Comparison of ENCODE assay signal across 39 cellular contexts in genomic region chr21:38726482-38726881, GRCh38.
"Had no signal": no experiment of that assay in that cellular context is flagged by ENCODE, and none has a peak within 500 bp of the region (broad histone marks: within the 10 kb centered on the region; RNA-seq: fewer than 3 reads in every experiment).

No MANE protein-coding gene starts in this region.

- FAIRE-seq: astrocyte, bronchial epithelial cell, colon had no signal

- ATAC-seq: activated naive CD4-positive, alpha-beta T cell treated with anti-CD3 and anti-CD28 coated beads, Interleukin-2, amount 50 U/mL, for 72 hours; activated naive CD8-positive, alpha-beta T cell treated with anti-CD3 and anti-CD28 coated beads, Interleukin-2, amount 50 U/mL, for 24 hours; activated T-cell treated with anti-CD3 and anti-CD28 coated beads, Interleukin-2, amount 50 U/mL, for 4 hours; activated T-cell treated with anti-CD3 and anti-CD28 coated beads, Interleukin-2, amount 50 U/mL, for 72 hours; activated T-helper 17 cell treated with anti-CD3 and anti-CD28 coated beads, Interleukin-2, amount 50 U/mL, for 72 hours; body of pancreas had no signal

- H3K36me3 ChIP-seq: adrenal gland, ascending aorta, brain microvascular endothelial cell, breast epithelium, cardiac muscle cell had no signal

- DNase-seq: activated effector memory CD4-positive, alpha-beta T cell treated with anti-CD3 and anti-CD28 coated beads, Interleukin-2, amount 50 U/mL, for 16 hours; activated effector memory CD4-positive, alpha-beta T cell treated with Interleukin-2 at 50 U/mL for 16 hours; activated gamma-delta T cell; activated gamma-delta T cell treated with Interleukin-2 at 50 U/mL for 16 hours; activated naive CD4-positive, alpha-beta T cell; activated naive CD4-positive, alpha-beta T cell treated with anti-CD3 and anti-CD28 coated beads for 36 hours; activated naive CD4-positive, alpha-beta T cell treated with anti-CD3 and anti-CD28 coated beads, Interleukin-2, amount 10 ng/mL, durations not matched to agents 7 days and 5 days; activated naive CD4-positive, alpha-beta T cell treated with anti-CD3 and anti-CD28 coated beads, Interleukin-2, amount 50 U/mL, for 16 hours; activated naive CD4-positive, alpha-beta T cell treated with Interleukin-2 at 50 U/mL for 16 hours; activated naive CD8-positive, alpha-beta T cell treated with anti-CD3 and anti-CD28 coated beads for 36 hours; activated naive CD8-positive, alpha-beta T cell treated with anti-CD3 and anti-CD28 coated beads, Interleukin-2, amount 10 ng/mL, durations not matched to agents 7 days and 5 days; activated naive CD8-positive, alpha-beta T cell treated with anti-CD3 and anti-CD28 coated beads, Interleukin-2, amount 50 U/mL, for 24 hours; activated T-cell treated with anti-CD3 and anti-CD28 coated beads, Interleukin-2, amount 50 U/mL, for 4 hours; activated T-cell treated with anti-CD3 and anti-CD28 coated beads, Interleukin-2, amount 50 U/mL, for 48 hours; activated T-cell treated with anti-CD3 and anti-CD28 coated beads, Interleukin-2, amount 50 U/mL, for 72 hours; adrenal gland; amniotic stem cell; amygdala; anterior cingulate cortex; aorta; body of pancreas; brain microvascular endothelial cell; caudate nucleus; central memory CD4-positive, alpha-beta T cell; cerebellar nuclear complex had no signal

- H3K4me3 ChIP-seq: adrenal gland, ascending aorta, body of pancreas, breast epithelium, cardiac muscle cell had no signal

- H3K36me3 Mint-ChIP-seq: activated naive CD4-positive, alpha-beta T cell treated with anti-CD3 and anti-CD28 coated beads, Interleukin-2, amount 10 ng/mL, durations not matched to agents 7 days and 5 days; activated naive CD8-positive, alpha-beta T cell treated with anti-CD3 and anti-CD28 coated beads, Interleukin-2, amount 10 ng/mL, durations not matched to agents 7 days and 5 days; brain had no signal

- H3K4me1 Mint-ChIP-seq: activated naive CD4-positive, alpha-beta T cell treated with anti-CD3 and anti-CD28 coated beads, Interleukin-2, amount 10 ng/mL, durations not matched to agents 7 days and 5 days; activated naive CD4-positive, alpha-beta T cell treated with anti-CD3 and anti-CD28 coated beads, Interleukin-2, amount 50 U/mL, for 24 hours; activated naive CD8-positive, alpha-beta T cell treated with anti-CD3 and anti-CD28 coated beads for 36 hours; activated naive CD8-positive, alpha-beta T cell treated with anti-CD3 and anti-CD28 coated beads, Interleukin-2, amount 10 ng/mL, durations not matched to agents 7 days and 5 days; activated T-helper 17 cell treated with anti-CD3 and anti-CD28 coated beads, Interleukin-2, amount 50 U/mL, for 72 hours; central memory CD8-positive, alpha-beta T cell had no signal

- H3K27me3 ChIP-seq: adrenal gland, ascending aorta, body of pancreas, brain microvascular endothelial cell, breast epithelium, cardiac muscle cell had no signal

- H3K27ac Mint-ChIP-seq: activated naive CD4-positive, alpha-beta T cell treated with anti-CD3 and anti-CD28 coated beads for 36 hours; activated naive CD4-positive, alpha-beta T cell treated with anti-CD3 and anti-CD28 coated beads, Interleukin-2, amount 10 ng/mL, durations not matched to agents 7 days and 5 days; activated naive CD4-positive, alpha-beta T cell treated with anti-CD3 and anti-CD28 coated beads, Interleukin-2, amount 50 U/mL, for 24 hours; activated naive CD4-positive, alpha-beta T cell treated with anti-CD3 and anti-CD28 coated beads, Interleukin-2, amount 50 U/mL, for 72 hours; activated naive CD8-positive, alpha-beta T cell; activated naive CD8-positive, alpha-beta T cell treated with anti-CD3 and anti-CD28 coated beads for 36 hours; activated naive CD8-positive, alpha-beta T cell treated with anti-CD3 and anti-CD28 coated beads, Interleukin-2, amount 10 ng/mL, durations not matched to agents 7 days and 5 days; activated naive CD8-positive, alpha-beta T cell treated with anti-CD3 and anti-CD28 coated beads, Interleukin-2, amount 50 U/mL, for 24 hours; activated T-cell treated with anti-CD3 and anti-CD28 coated beads, Interleukin-2, amount 50 U/mL, for 72 hours; activated T-helper 1 cell treated with anti-CD3 and anti-CD28 coated beads, Interleukin-12 subunit alpha, Interleukin-12 subunit beta, Interleukin-2, Interleukin-4 antibody, amounts not matched to agents 30 ng/mL and 10 ng/mL and 1 ng/mL, durations not matched to agents 14 hours and 24 hours and 36 hours; activated T-helper 17 cell treated with anti-CD3 and anti-CD28 coated beads, Interleukin-2, amount 50 U/mL, for 72 hours; activated T-helper 2 cell treated with anti-CD3 and anti-CD28 coated beads, Interferon-gamma antibody, Interleukin-2, Interleukin-4, amounts not matched to agents 10 μg/mL and 5 μg/mL and 100 μg/mL, durations not matched to agents 14 hours and 24 hours and 36 hours; brain had no signal

- H3K4me1 ChIP-seq: adrenal gland, body of pancreas, breast epithelium had no signal

- H3K27ac ChIP-seq: adrenal gland, ascending aorta, body of pancreas, brain microvascular endothelial cell, breast epithelium, cardiac muscle cell had no signal

- H3K4me3 Mint-ChIP-seq: activated naive CD4-positive, alpha-beta T cell treated with anti-CD3 and anti-CD28 coated beads for 36 hours; activated naive CD4-positive, alpha-beta T cell treated with anti-CD3 and anti-CD28 coated beads, Interleukin-2, amount 10 ng/mL, durations not matched to agents 7 days and 5 days; activated naive CD4-positive, alpha-beta T cell treated with anti-CD3 and anti-CD28 coated beads, Interleukin-2, amount 50 U/mL, for 24 hours; activated naive CD8-positive, alpha-beta T cell; activated naive CD8-positive, alpha-beta T cell treated with anti-CD3 and anti-CD28 coated beads for 36 hours; activated naive CD8-positive, alpha-beta T cell treated with anti-CD3 and anti-CD28 coated beads, Interleukin-2, amount 10 ng/mL, durations not matched to agents 7 days and 5 days; activated naive CD8-positive, alpha-beta T cell treated with anti-CD3 and anti-CD28 coated beads, Interleukin-2, amount 50 U/mL, for 24 hours; activated T-cell treated with anti-CD3 and anti-CD28 coated beads, Interleukin-2, amount 50 U/mL, for 4 hours; activated T-cell treated with anti-CD3 and anti-CD28 coated beads, Interleukin-2, amount 50 U/mL, for 72 hours; activated T-helper 1 cell treated with anti-CD3 and anti-CD28 coated beads, Interleukin-12 subunit alpha, Interleukin-12 subunit beta, Interleukin-2, Interleukin-4 antibody, amounts not matched to agents 30 ng/mL and 10 ng/mL and 1 ng/mL, durations not matched to agents 14 hours and 24 hours and 36 hours; activated T-helper 17 cell treated with anti-CD3 and anti-CD28 coated beads, Interleukin-2, amount 50 U/mL, for 72 hours; brain; central memory CD8-positive, alpha-beta T cell had no signal
